19 cellular contexts compared by ENCODE assay signal in genomic region chr2:66814916-66815315, GRCh38.
"Had no signal": no experiment of that assay in that cellular context is flagged by ENCODE, and none has a peak within 500 bp of the region (broad histone marks: within the 10 kb centered on the region; RNA-seq: fewer than 3 reads in every experiment).

No MANE protein-coding gene starts in this region.

- H3K4me3 ChIP-seq: esophagus squamous epithelium, hepatocyte, lung, mucosa of descending colon, thyroid gland, vagina had no signal

- H3K27me3 ChIP-seq: esophagus squamous epithelium, hepatocyte, thyroid gland, vagina had no signal

- DNase-seq: activated CD4-positive, alpha-beta T cell treated with anti-CD3 and anti-CD28 coated beads, Interleukin-2, amount 10 ng/mL, durations not matched to agents 24 days and 14 days; activated CD4-positive, CD25-positive, alpha-beta regulatory T cell; activated CD8-positive, alpha-beta memory T cell treated with anti-CD3 and anti-CD28 coated beads, Interleukin-2, amount 50 U/mL, for 4 hours; activated CD8-positive, alpha-beta T cell treated with anti-CD3 and anti-CD28 coated beads, Interleukin-2, amount 10 ng/mL, durations not matched to agents 7 days and 5 days; activated gamma-delta T cell treated with Interleukin-2 at 50 U/mL for 16 hours; activated naive CD8-positive, alpha-beta T cell treated with anti-CD3 and anti-CD28 coated beads, Interleukin-2, amount 10 ng/mL, durations not matched to agents 7 days and 5 days; cortex of kidney; effector CD4-positive, alpha-beta T cell; esophagus squamous epithelium; islet precursor cell; mucosa of descending colon; naive thymus-derived CD8-positive, alpha-beta T cell; stimulated activated CD4-positive, alpha-beta T cell treated with anti-CD3 and anti-CD28 coated beads, Interleukin-15, amount 100 ng/mL, for 24 hours; stimulated activated CD4-positive, alpha-beta T cell treated with anti-CD3 and anti-CD28 coated beads, Interleukin-4, amount 100 ng/mL, for 1 hour; stimulated activated naive B cell treated with anti-CD40 and anti-IgM and Interleukin-4, amounts not matched to agents 10 μg/mL and 1 μg/mL and 100 μg/mL, for 72 hours; thyroid gland had no signal

- H3K9me3 ChIP-seq: esophagus squamous epithelium, mucosa of descending colon, thyroid gland, vagina had no signal

- H3K36me3 ChIP-seq: esophagus squamous epithelium, thyroid gland, vagina had no signal

- H3K79me2 ChIP-seq: hepatocyte had no signal

- H2AFZ ChIP-seq: hepatocyte had no signal

- H3K4me2 ChIP-seq: hepatocyte had no signal

- H3K27ac ChIP-seq: esophagus squamous epithelium, thyroid gland, vagina had no signal

- ATAC-seq: activated CD8-positive, alpha-beta T cell treated with anti-CD3 and anti-CD28 coated beads, Interleukin-2, amount 10 ng/mL, durations not matched to agents 7 days and 5 days; mucosa of descending colon; naive thymus-derived CD8-positive, alpha-beta T cell; stimulated activated naive B cell treated with anti-CD40 and anti-IgM and Interleukin-4, amounts not matched to agents 10 μg/mL and 1 μg/mL and 100 μg/mL, for 72 hours had no signal

- H3K4me1 ChIP-seq: esophagus squamous epithelium, thyroid gland, vagina had no signal
